8 cellular contexts compared by ENCODE assay signal in genomic region chr12:31874961-31875608, GRCh38.
DNase-seq lines count a peak whose midpoint lies in the region; TF ChIP-seq lines count a peak whose summit lies in the region.

No MANE protein-coding gene starts in this region.

- DNase-seq in CMK (ENCODE audit: low read depth) (peak; percentile 40), HCEC 1CT (peak; percentile 18), Peyer's patch (peak in 2 of 3 donors; percentile 73 to 83), hepatic stellate cell (ENCODE audit: low spot score) (peak; percentile 26), globus pallidus (ENCODE audit: low spot score) (no peak), NOMO-1 treated with DMSO at 0.1 percent for 48 hours (lab: John Stamatoyannopoulos, UW; ENCODE audit: unreplicated experiment) (no peak)
- peak in 3 of 4 experiments; percentile 5 to 49 (median 37) for DNase-seq in activated naive CD4-positive, alpha-beta T cell (lab: John Stamatoyannopoulos, UW)
- DNase-seq in stimulated activated CD4-positive, alpha-beta T cell treated with anti-CD3 and anti-CD28 coated beads, Interleukin-1b, Interleukin-23, amount 100 ng/mL, for 1 hour (ENCODE audit: low read depth in 2 of 2) = peak; percentile 29 to 34

- no peak for TF ChIP-seq CTCF in Peyer's patch (IDR thresholded peaks at IDR 0.05)

- TF ChIP-seq POLR2A in Peyer's patch (IDR thresholded peaks at IDR 0.05) = no peak

- H3K27ac ChIP-seq in Peyer's patch = peak overlapping the region in 3 of 4 donors; percentile 43 to 70 (median 60)

- no peaks in the 10 kb centered on the region for H3K36me3 ChIP-seq in Peyer's patch

- H3K4me1 ChIP-seq in Peyer's patch = peaks cover 0 to 9% (median 2%) of the 10 kb centered on the region in 4 donors

- no peaks in the 10 kb centered on the region for H3K27me3 ChIP-seq in Peyer's patch

- H3K9me3 ChIP-seq in Peyer's patch = no peaks in the 10 kb centered on the region

- no peak overlapping the region for H3K4me3 ChIP-seq in Peyer's patch

Comparison
In these comparisons a context has a peak if more than half of its experiments do, and no peak if none do; other contexts are left out.
1. DNase-seq: peak in CMK (single experiment), HCEC 1CT (single experiment), Peyer's patch (2 of 3), activated naive CD4-positive, alpha-beta T cell (3 of 4), hepatic stellate cell (single experiment) and stimulated activated CD4-positive, alpha-beta T cell treated with anti-CD3 and anti-CD28 coated beads, Interleukin-1b, Interleukin-23, amount 100 ng/mL, for 1 hour (2 of 2); none in globus pallidus (single experiment) and NOMO-1 treated with DMSO at 0.1 percent for 48 hours (single experiment).